In genomic region chr22:28759861-28760560, GRCh38 we compare ENCODE assay signal across 1 cellular context.
TF ChIP-seq lines count a peak whose summit lies in the region.

No MANE protein-coding gene starts in this region.

TF ChIP-seq in HepG2, 621 proteins besides CTCF, POLR2A, EP300 and RAD21 (continued from another document):
- TF ChIP-seq ZNF276 (CRISPR knock-in tag; IDR thresholded peaks at IDR 0.05; ENCODE audit: low read depth) = no peak
- TF ChIP-seq FOSL2 (CRISPR knock-in tag; IDR thresholded peaks at IDR 0.05) = peak; percentile 76
- no peak for TF ChIP-seq ZNF850 (CRISPR knock-in tag; conservative IDR thresholded peaks at IDR 0.05)
- TF ChIP-seq ZFYVE20 (CRISPR knock-in tag; IDR thresholded peaks at IDR 0.05; ENCODE audit: borderline replicate concordance, low read depth) = no peak
- TF ChIP-seq FOXK1 (CRISPR knock-in tag; IDR thresholded peaks at IDR 0.05; ENCODE audit: borderline replicate concordance, low read depth) = peak; percentile 74; the same call in 1 of the 2 replicates
- peak; percentile 79 for TF ChIP-seq ISL2 (CRISPR knock-in tag; IDR thresholded peaks at IDR 0.05)
- 0 out of 2 replicates have a peak, but pooled peaks have one; percentile 22 for TF ChIP-seq CHD4 (IDR thresholded peaks at IDR 0.05; ENCODE audit: borderline replicate concordance, low read length)
- TF ChIP-seq KLF6 (CRISPR knock-in tag; IDR thresholded peaks at IDR 0.05) = no peak
- TF ChIP-seq ZSCAN5A (CRISPR knock-in tag; IDR thresholded peaks at IDR 0.05; ENCODE audit: borderline replicate concordance) = no peak
- TF ChIP-seq GATAD2A (CRISPR knock-in tag; IDR thresholded peaks at IDR 0.05) = peak; percentile 83
- no peak for TF ChIP-seq FLYWCH1 (CRISPR knock-in tag; IDR thresholded peaks at IDR 0.05)
- peak; percentile 76 for TF ChIP-seq TEAD3 (CRISPR knock-in tag; optimal IDR thresholded peaks at IDR 0.05; ENCODE audit: borderline replicate concordance)
- peak; percentile 91 for TF ChIP-seq FOXA3 (CRISPR knock-in tag; IDR thresholded peaks at IDR 0.05)
- peak; percentile 83; the same call in 1 of the 2 replicates for TF ChIP-seq ZNF710 (CRISPR knock-in tag; IDR thresholded peaks at IDR 0.05; ENCODE audit: borderline replicate concordance)
- peak; percentile 97 for TF ChIP-seq TCF7 (IDR thresholded peaks at IDR 0.05; ENCODE audit: low read depth)
- no peak for TF ChIP-seq SOX6 (IDR thresholded peaks at IDR 0.05)
- peak; percentile 97 for TF ChIP-seq SOX6 (CRISPR knock-in tag; IDR thresholded peaks at IDR 0.05)
- TF ChIP-seq ZNF552 (CRISPR knock-in tag; IDR thresholded peaks at IDR 0.05; ENCODE audit: borderline replicate concordance) = no peak
- TF ChIP-seq ZNF484 (CRISPR knock-in tag; IDR thresholded peaks at IDR 0.05; ENCODE audit: borderline replicate concordance, low read depth) = no peak
- TF ChIP-seq ZNF780A (CRISPR knock-in tag; IDR thresholded peaks at IDR 0.05) = no peak
- TF ChIP-seq ZNF382 (CRISPR knock-in tag; IDR thresholded peaks at IDR 0.05; ENCODE audit: borderline replicate concordance) = no peak
- TF ChIP-seq RBM39 (IDR thresholded peaks at IDR 0.05; ENCODE audit: low read depth, low read length, poor library complexity, severe bottlenecking) = no peak
- no peak for TF ChIP-seq ZNF569 (CRISPR knock-in tag; IDR thresholded peaks at IDR 0.05; ENCODE audit: borderline replicate concordance)
- peak; percentile 98 for TF ChIP-seq CBFB (CRISPR knock-in tag; IDR thresholded peaks at IDR 0.05)
